ENCODE assay signal across 10 cellular contexts in the genomic region with DNA sequence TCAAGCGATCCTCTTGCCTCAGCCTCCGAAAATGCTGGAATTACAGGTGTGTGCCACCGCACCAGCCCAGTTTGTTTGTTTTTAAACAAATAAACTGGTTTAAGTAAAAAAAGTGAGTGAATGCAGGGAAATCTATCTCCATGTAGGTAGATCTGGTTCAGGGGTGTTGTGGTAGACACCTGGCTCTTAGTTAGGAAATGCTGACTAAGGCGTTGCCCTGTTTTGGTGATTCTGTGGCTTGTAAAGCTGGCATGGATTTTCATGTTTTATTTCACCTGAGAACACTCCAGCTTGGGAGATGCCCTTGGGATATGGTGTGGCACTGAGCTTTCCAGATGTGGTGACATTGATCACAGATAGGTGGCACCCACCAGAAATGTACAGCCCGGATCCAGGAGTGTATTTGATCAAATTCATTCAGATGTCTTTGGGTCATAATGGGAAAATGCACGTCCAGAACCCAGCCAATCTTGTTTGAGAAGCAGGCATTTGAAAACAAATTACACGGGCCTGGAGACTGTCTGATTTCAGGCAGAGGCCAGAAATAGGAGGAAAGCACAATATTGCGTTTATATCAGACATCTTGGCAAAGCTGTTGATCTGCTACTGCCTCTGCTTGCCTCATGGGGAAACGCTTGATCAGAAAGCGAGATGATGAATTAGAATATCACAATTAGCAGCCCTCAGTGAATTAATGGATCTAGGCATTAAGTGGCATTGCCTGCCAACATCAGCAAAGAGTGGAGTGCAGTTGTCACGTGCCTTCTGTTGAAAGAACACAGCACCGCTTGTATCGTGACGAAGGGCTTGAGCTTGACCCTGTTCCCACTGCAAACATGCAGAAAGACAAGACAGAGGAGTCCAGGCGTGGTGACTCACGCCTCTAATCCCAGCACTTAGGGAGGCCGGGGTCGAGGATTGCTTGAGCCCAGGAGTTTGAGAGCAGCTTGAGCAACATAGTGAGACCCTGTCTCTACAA. TPM values are rescaled to one million over a fixed set of nuclear protein-coding genes. Genes with fewer than 3 reads are reported as not detected.
DNase-seq lines count a peak whose midpoint lies in the region; ATAC-seq and TF ChIP-seq lines count a peak whose summit lies in the region.
"Had no signal": no experiment of that assay in that cellular context is flagged by ENCODE, and none has a peak within 500 bp of the region (broad histone marks: within the 10 kb centered on the region; RNA-seq: fewer than 3 reads in every experiment).

No MANE protein-coding gene starts in this region.

- peak in 1 of 2 experiments; percentile 45; a peak in 1 of 4 replicates for TF ChIP-seq EP300 in SK-N-SH (IDR thresholded peaks at IDR 0.05; ENCODE audit: borderline replicate concordance in 1 of 2, low read depth in 1 of 2, low read length in 1 of 2)
- peak; percentile 27 for TF ChIP-seq EP300 in ovary (IDR thresholded peaks at IDR 0.05)

- DNase-seq in Ammon's horn (ENCODE audit: low spot score) (peak; percentile 52), SK-N-SH (peak; percentile 67), foreskin keratinocyte (peak in 1 of 2 donors; percentile 36), ovary (peak in 3 of 5 donors; percentile 29 to 64 (median 54))
- DNase-seq in activated CD4-positive, alpha-beta memory T cell treated with anti-CD3 and anti-CD28 coated beads, Interleukin-2, amount 10 ng/mL, durations not matched to agents 7 days and 5 days, result no peak
- DNase-seq: NCI-H345 had no signal

- no peaks in the 10 kb centered on the region for H4K20me1 ChIP-seq in SK-N-SH (ENCODE audit: insufficient read depth)
- H4K20me1 ChIP-seq: BLaER1 had no signal

- H3K4me1 Mint-ChIP-seq in activated CD4-positive, alpha-beta memory T cell treated with anti-CD3 and anti-CD28 coated beads, Interleukin-2, amount 10 ng/mL, durations not matched to agents 7 days and 5 days, result no peaks in the 10 kb centered on the region

- peak; percentile 64 for ATAC-seq in foreskin keratinocyte
- no peak for ATAC-seq in HG02938 (IDR thresholded peaks at IDR 0.05; ENCODE audit: unreplicated experiment)
- no peak for ATAC-seq in HG03039 (IDR thresholded peaks at IDR 0.05; ENCODE audit: unreplicated experiment)
- no peak for ATAC-seq in HG03025 (IDR thresholded peaks at IDR 0.05; ENCODE audit: low FRiP score, unreplicated experiment)

- H3K4me3 ChIP-seq in SK-N-SH (ENCODE audit: low read depth in 2 of 2, low read length in 1 of 2) (no peak overlapping the region), ovary (no peak overlapping the region)
- H3K4me3 ChIP-seq: BLaER1 had no signal

- no peak for TF ChIP-seq RAD21 in SK-N-SH (IDR thresholded peaks at IDR 0.05; ENCODE audit: low read length)

- CTCF ChIA-PET in SK-N-SH (lab: Yijun Ruan, JAX), result interaction anchor here (0.6 to 2.8 kb wide), 10 partner anchors 13 to 277 kb away, joined by 3 to 13 read pairs (median 3); no protein-coding TSS in a partner anchor
- CTCF ChIA-PET in activated CD4-positive, alpha-beta memory T cell treated with anti-CD3 and anti-CD28 coated beads, Interleukin-2, amount 10 ng/mL, durations not matched to agents 7 days and 5 days (lab: Charles Lee), result interaction anchor here (1.0 kb wide), 1 partner anchor 132 kb away, joined by 3 read pairs; no protein-coding TSS in a partner anchor

- H3K27me3 ChIP-seq in SK-N-SH (ENCODE audit: insufficient read depth), result no peaks in the 10 kb centered on the region
- H3K27me3 ChIP-seq in foreskin keratinocyte, result no peaks in the 10 kb centered on the region
- H3K27me3 ChIP-seq in ovary, result no peaks in the 10 kb centered on the region
- H3K27me3 ChIP-seq: BLaER1 had no signal

- H3K9me2 ChIP-seq in SK-N-SH, result no peaks in the 10 kb centered on the region

- POLR2A ChIA-PET in SK-N-SH (lab: Yijun Ruan, JAX), result no interaction called here
- POLR2A ChIA-PET in activated CD4-positive, alpha-beta memory T cell treated with anti-CD3 and anti-CD28 coated beads, Interleukin-2, amount 10 ng/mL, durations not matched to agents 7 days and 5 days (lab: Charles Lee), result no interaction called here

- H3K4me1 ChIP-seq in SK-N-SH (ENCODE audit: control insufficient read depth in 1 of 2, insufficient read depth in 2 of 2, low read depth in 1 of 2, low read length in 1 of 2) (peaks cover 6 to 9% of the 10 kb centered on the region in 2 experiments; a peak in 3 of 4 replicates), foreskin keratinocyte (peaks cover 7% of the 10 kb centered on the region), ovary (ENCODE audit: insufficient read depth) (peaks cover 2% of the 10 kb centered on the region)
- H3K4me1 ChIP-seq: BLaER1 had no signal

- WGBS in SK-N-SH (ENCODE audit: low lambda C conversion rate), result 44% methylated on average over 18 of the region's 18 CpGs
- 42 to 75% (median 45%) methylated on average over 18 of the region's 18 CpGs for WGBS in ovary, 3 donors

- no peak overlapping the region for H3K9ac ChIP-seq in SK-N-SH
- H3K9ac ChIP-seq: BLaER1 had no signal

- intact Hi-C loops in ovary (cut with DNase I), result no loop called here

- H3K27ac ChIP-seq in SK-N-SH (ENCODE audit: low read depth in 2 of 2, low read length in 1 of 2), result peak overlapping the region; percentile 40 to 52
- H3K27ac ChIP-seq in foreskin keratinocyte, result no peak overlapping the region
- H3K27ac ChIP-seq in ovary, result no peak overlapping the region
- H3K27ac ChIP-seq: BLaER1 had no signal

- H3K4me3 Mint-ChIP-seq in activated CD4-positive, alpha-beta memory T cell treated with anti-CD3 and anti-CD28 coated beads, Interleukin-2, amount 10 ng/mL, durations not matched to agents 7 days and 5 days, result no peak overlapping the region

- no peak for TF ChIP-seq POLR2A in ovary (IDR thresholded peaks at IDR 0.05)

- H3K36me3 Mint-ChIP-seq in activated CD4-positive, alpha-beta memory T cell treated with anti-CD3 and anti-CD28 coated beads, Interleukin-2, amount 10 ng/mL, durations not matched to agents 7 days and 5 days (ENCODE audit: low read depth), result no peaks in the 10 kb centered on the region

- peak overlapping the region; percentile 80 for H2AFZ ChIP-seq in SK-N-SH (ENCODE audit: low read depth)

- H3K9me3 Mint-ChIP-seq in activated CD4-positive, alpha-beta memory T cell treated with anti-CD3 and anti-CD28 coated beads, Interleukin-2, amount 10 ng/mL, durations not matched to agents 7 days and 5 days, result no peaks in the 10 kb centered on the region

- no peak overlapping the region for H3K27ac Mint-ChIP-seq in activated CD4-positive, alpha-beta memory T cell treated with anti-CD3 and anti-CD28 coated beads, Interleukin-2, amount 10 ng/mL, durations not matched to agents 7 days and 5 days

- TF ChIP-seq CTCF in SK-N-SH (IDR thresholded peaks at IDR 0.05), result 0 out of 2 replicates have a peak, but pooled peaks have one; percentile 19
- no peak for TF ChIP-seq CTCF in foreskin keratinocyte (conservative IDR thresholded peaks at IDR 0.05)
- TF ChIP-seq CTCF in ovary (IDR thresholded peaks at IDR 0.05), result no peak

- H3K4me2 ChIP-seq in SK-N-SH, result no peak overlapping the region; the same call in 1 of the 2 replicates
- H3K4me2 ChIP-seq: BLaER1 had no signal

- no peaks in the 10 kb centered on the region for H3K9me3 ChIP-seq in SK-N-SH
- H3K9me3 ChIP-seq in ovary, result no peaks in the 10 kb centered on the region
- H3K9me3 ChIP-seq: BLaER1 had no signal

- H3K36me3 ChIP-seq in SK-N-SH (replicated peaks in 1 of 2; ENCODE audit: control insufficient read depth in 1 of 2, insufficient read depth in 2 of 2, low read length in 1 of 2) (no peaks in the 10 kb centered on the region), ovary (no peaks in the 10 kb centered on the region)
- H3K36me3 ChIP-seq: BLaER1 had no signal

- peaks cover 14% of the 10 kb centered on the region for H3K27me3 Mint-ChIP-seq in activated CD4-positive, alpha-beta memory T cell treated with anti-CD3 and anti-CD28 coated beads, Interleukin-2, amount 10 ng/mL, durations not matched to agents 7 days and 5 days

- no peaks in the 10 kb centered on the region for H3K79me2 ChIP-seq in SK-N-SH (ENCODE audit: insufficient read depth)

- H3F3A ChIP-seq in SK-N-SH (replicated peaks; ENCODE audit: insufficient read depth), result peaks cover 25% of the 10 kb centered on the region

TF ChIP-seq in SK-N-SH, 30 proteins besides CTCF, POLR2A, EP300 and RAD21 (continues in another document):
- no peak for TF ChIP-seq SIN3A (IDR thresholded peaks at IDR 0.05; ENCODE audit: borderline replicate concordance, low read depth, low read length)
- TF ChIP-seq, protein P1, sequence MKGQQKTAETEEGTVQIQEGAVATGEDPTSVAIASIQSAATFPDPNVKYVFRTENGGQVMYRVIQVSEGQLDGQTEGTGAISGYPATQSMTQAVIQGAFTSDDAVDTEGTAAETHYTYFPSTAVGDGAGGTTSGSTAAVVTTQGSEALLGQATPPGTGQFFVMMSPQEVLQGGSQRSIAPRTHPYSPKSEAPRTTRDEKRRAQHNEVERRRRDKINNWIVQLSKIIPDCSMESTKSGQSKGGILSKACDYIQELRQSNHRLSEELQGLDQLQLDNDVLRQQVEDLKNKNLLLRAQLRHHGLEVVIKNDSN (IDR thresholded peaks at IDR 0.05; ENCODE audit: borderline replicate concordance, low read depth), result peak; percentile 73; the same call in 1 of the 2 replicates
- no peak for TF ChIP-seq YY1 (IDR thresholded peaks at IDR 0.05; ENCODE audit: low read depth)

RNA-seq across cellular contexts. Expression of gene IL34, which starts 7.3 kb away (rescaled TPM):
- polyA plus RNA-seq in SK-N-SH (2012; rRNA removed) (0.18 and 0.19 TPM in 2 replicates), foreskin keratinocyte (0.13 and 0.19 TPM in 2 replicates), ovary (1 to 10 TPM in 1 of 2 donors, under 1 TPM in 1; 0.88 to 1.8 TPM)
- 0.17 and 0.26 TPM in 2 replicates for polyA plus RNA-seq in SK-N-SH (2012; cell fraction: cytosol; rRNA removed)
- polyA plus RNA-seq in SK-N-SH (2012; cell fraction: nucleus; rRNA removed), result 0.27 and 0.36 TPM in 2 replicates
- total RNA-seq in foreskin keratinocyte (0.11 and 0.17 TPM in 2 replicates), ovary (1 to 10 TPM in 6 of 7 donors, under 1 TPM in 1; 0.91 to 4.0 (median 1.9) TPM)
- not detected for total RNA-seq in activated CD4-positive, alpha-beta memory T cell treated with anti-CD3 and anti-CD28 coated beads, Interleukin-2, amount 10 ng/mL, durations not matched to agents 7 days and 5 days

RNA-seq across cellular contexts. Expression of gene MTSS2, which starts 46.8 kb away (rescaled TPM):
- polyA plus RNA-seq in SK-N-SH (2012; rRNA removed) (41.3 and 54.1 TPM in 2 replicates), foreskin keratinocyte (12.5 and 17.4 TPM in 2 replicates), ovary (10 to 100 TPM in 1 of 2 donors, 1 to 10 TPM in 1; 8.4 to 52.5 TPM)
- polyA plus RNA-seq in SK-N-SH (2012; cell fraction: cytosol; rRNA removed), result 25.3 and 37.7 TPM in 2 replicates
- 114 and 150 TPM in 2 replicates for polyA plus RNA-seq in SK-N-SH (2012; cell fraction: nucleus; rRNA removed)
- total RNA-seq in foreskin keratinocyte (31.0 and 40.9 TPM in 2 replicates), ovary (10 to 100 TPM; 19.6 to 93.5 (median 40.2) TPM)
- 1 to 10 TPM; 3.3 TPM for total RNA-seq in activated CD4-positive, alpha-beta memory T cell treated with anti-CD3 and anti-CD28 coated beads, Interleukin-2, amount 10 ng/mL, durations not matched to agents 7 days and 5 days

Comparison
In these comparisons a context has a peak if more than half of its experiments do, and no peak if none do; other contexts are left out.
1. H3K27ac ChIP-seq: peak in SK-N-SH (2 of 2); none in foreskin keratinocyte (single experiment) and ovary (0 of 2).